Comparison of ENCODE assay signal across 8 cellular contexts in genomic region chr1:8875216-8875861, GRCh38.
DNase-seq lines count a peak whose midpoint lies in the region; ATAC-seq and TF ChIP-seq lines count a peak whose summit lies in the region.

No MANE protein-coding gene starts in this region.

- peak overlapping the region; percentile 87 for H3K27ac Mint-ChIP-seq in memory B cell

- peaks cover 24% of the 10 kb centered on the region for H3K36me3 Mint-ChIP-seq in memory B cell

- CTCF ChIA-PET in AG04449 (lab: Yijun Ruan, JAX), result interaction anchor here (5.0 kb wide), 1 partner anchor 14 kb away, joined by 73 read pairs; no protein-coding TSS in a partner anchor

- H3K4me3 Mint-ChIP-seq in memory B cell, result peak overlapping the region; percentile 45

- peak overlapping the region; percentile 97 for H3K4me3 ChIP-seq in AG04449 (ENCODE audit: low read depth, low read length)
- H3K4me3 ChIP-seq in astrocyte of the spinal cord (ENCODE audit: low read depth, low read length), result peak overlapping the region; percentile 88

- ATAC-seq in memory B cell (ENCODE audit: low read depth) (no peak), GM19035 (IDR thresholded peaks at IDR 0.05; ENCODE audit: unreplicated experiment) (no peak), GM21515 (IDR thresholded peaks at IDR 0.05; ENCODE audit: unreplicated experiment) (no peak)

- H3K9me3 Mint-ChIP-seq in memory B cell, result no peaks in the 10 kb centered on the region

- POLR2A ChIA-PET in AG04449 (lab: Yijun Ruan, JAX), result interaction anchor here (1.9 kb wide), 1 partner anchor 13 kb away, joined by 4 read pairs; no protein-coding TSS in a partner anchor

- peaks cover 20% of the 10 kb centered on the region for H3K4me1 Mint-ChIP-seq in memory B cell

- H3K27me3 Mint-ChIP-seq in memory B cell, result no peaks in the 10 kb centered on the region

- DNase-seq in AG04449 (ENCODE audit: low read depth, low spot score), result no peak
- DNase-seq in HK-2 (ENCODE audit: unreplicated experiment), result peak; percentile 24
- no peak for DNase-seq in astrocyte of the spinal cord (ENCODE audit: low read depth, low spot score)
- DNase-seq in memory B cell (ENCODE audit: low spot score in 2 of 2), result no peak
- DNase-seq in islet precursor cell, result no peak
- DNase-seq in NCI-H82 (lab: John Stamatoyannopoulos, UW), result no peak

- in situ Hi-C loops in astrocyte of the spinal cord (cut with HindIII; ENCODE audit: low sequenced_read_pairs), result no loop called here

- TF ChIP-seq CTCF in AG04449 (IDR thresholded peaks at IDR 0.05; ENCODE audit: insufficient read depth, low read length, missing control alignments) (no peak), astrocyte of the spinal cord (IDR thresholded peaks at IDR 0.05; ENCODE audit: low read depth, low read length) (no peak)
